1 cellular context compared by ENCODE assay signal in genomic region chr3:49017978-49018706, GRCh38.
TF ChIP-seq lines count a peak whose summit lies in the region.

A gene with protein sequence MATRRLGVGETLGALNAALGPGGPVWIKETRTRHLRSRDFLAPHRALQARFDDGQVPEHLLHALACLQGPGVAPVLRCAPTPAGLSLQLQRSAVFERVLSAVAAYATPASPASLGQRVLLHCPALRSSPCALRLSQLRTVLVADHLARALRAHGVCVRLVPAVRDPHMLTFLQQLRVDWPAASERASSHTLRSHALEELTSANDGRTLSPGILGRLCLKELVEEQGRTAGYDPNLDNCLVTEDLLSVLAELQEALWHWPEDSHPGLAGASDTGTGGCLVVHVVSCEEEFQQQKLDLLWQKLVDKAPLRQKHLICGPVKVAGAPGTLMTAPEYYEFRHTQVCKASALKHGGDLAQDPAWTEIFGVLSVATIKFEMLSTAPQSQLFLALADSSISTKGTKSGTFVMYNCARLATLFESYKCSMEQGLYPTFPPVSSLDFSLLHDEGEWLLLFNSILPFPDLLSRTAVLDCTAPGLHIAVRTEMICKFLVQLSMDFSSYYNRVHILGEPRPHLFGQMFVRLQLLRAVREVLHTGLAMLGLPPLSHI (minus strand): TSS chr3:49018580. CDS start chr3:49018564, 16 bp downstream.

TF ChIP-seq in H1, 55 proteins besides CTCF, POLR2A, EP300 and RAD21 (continued from another document):
- TF ChIP-seq, protein P1, sequence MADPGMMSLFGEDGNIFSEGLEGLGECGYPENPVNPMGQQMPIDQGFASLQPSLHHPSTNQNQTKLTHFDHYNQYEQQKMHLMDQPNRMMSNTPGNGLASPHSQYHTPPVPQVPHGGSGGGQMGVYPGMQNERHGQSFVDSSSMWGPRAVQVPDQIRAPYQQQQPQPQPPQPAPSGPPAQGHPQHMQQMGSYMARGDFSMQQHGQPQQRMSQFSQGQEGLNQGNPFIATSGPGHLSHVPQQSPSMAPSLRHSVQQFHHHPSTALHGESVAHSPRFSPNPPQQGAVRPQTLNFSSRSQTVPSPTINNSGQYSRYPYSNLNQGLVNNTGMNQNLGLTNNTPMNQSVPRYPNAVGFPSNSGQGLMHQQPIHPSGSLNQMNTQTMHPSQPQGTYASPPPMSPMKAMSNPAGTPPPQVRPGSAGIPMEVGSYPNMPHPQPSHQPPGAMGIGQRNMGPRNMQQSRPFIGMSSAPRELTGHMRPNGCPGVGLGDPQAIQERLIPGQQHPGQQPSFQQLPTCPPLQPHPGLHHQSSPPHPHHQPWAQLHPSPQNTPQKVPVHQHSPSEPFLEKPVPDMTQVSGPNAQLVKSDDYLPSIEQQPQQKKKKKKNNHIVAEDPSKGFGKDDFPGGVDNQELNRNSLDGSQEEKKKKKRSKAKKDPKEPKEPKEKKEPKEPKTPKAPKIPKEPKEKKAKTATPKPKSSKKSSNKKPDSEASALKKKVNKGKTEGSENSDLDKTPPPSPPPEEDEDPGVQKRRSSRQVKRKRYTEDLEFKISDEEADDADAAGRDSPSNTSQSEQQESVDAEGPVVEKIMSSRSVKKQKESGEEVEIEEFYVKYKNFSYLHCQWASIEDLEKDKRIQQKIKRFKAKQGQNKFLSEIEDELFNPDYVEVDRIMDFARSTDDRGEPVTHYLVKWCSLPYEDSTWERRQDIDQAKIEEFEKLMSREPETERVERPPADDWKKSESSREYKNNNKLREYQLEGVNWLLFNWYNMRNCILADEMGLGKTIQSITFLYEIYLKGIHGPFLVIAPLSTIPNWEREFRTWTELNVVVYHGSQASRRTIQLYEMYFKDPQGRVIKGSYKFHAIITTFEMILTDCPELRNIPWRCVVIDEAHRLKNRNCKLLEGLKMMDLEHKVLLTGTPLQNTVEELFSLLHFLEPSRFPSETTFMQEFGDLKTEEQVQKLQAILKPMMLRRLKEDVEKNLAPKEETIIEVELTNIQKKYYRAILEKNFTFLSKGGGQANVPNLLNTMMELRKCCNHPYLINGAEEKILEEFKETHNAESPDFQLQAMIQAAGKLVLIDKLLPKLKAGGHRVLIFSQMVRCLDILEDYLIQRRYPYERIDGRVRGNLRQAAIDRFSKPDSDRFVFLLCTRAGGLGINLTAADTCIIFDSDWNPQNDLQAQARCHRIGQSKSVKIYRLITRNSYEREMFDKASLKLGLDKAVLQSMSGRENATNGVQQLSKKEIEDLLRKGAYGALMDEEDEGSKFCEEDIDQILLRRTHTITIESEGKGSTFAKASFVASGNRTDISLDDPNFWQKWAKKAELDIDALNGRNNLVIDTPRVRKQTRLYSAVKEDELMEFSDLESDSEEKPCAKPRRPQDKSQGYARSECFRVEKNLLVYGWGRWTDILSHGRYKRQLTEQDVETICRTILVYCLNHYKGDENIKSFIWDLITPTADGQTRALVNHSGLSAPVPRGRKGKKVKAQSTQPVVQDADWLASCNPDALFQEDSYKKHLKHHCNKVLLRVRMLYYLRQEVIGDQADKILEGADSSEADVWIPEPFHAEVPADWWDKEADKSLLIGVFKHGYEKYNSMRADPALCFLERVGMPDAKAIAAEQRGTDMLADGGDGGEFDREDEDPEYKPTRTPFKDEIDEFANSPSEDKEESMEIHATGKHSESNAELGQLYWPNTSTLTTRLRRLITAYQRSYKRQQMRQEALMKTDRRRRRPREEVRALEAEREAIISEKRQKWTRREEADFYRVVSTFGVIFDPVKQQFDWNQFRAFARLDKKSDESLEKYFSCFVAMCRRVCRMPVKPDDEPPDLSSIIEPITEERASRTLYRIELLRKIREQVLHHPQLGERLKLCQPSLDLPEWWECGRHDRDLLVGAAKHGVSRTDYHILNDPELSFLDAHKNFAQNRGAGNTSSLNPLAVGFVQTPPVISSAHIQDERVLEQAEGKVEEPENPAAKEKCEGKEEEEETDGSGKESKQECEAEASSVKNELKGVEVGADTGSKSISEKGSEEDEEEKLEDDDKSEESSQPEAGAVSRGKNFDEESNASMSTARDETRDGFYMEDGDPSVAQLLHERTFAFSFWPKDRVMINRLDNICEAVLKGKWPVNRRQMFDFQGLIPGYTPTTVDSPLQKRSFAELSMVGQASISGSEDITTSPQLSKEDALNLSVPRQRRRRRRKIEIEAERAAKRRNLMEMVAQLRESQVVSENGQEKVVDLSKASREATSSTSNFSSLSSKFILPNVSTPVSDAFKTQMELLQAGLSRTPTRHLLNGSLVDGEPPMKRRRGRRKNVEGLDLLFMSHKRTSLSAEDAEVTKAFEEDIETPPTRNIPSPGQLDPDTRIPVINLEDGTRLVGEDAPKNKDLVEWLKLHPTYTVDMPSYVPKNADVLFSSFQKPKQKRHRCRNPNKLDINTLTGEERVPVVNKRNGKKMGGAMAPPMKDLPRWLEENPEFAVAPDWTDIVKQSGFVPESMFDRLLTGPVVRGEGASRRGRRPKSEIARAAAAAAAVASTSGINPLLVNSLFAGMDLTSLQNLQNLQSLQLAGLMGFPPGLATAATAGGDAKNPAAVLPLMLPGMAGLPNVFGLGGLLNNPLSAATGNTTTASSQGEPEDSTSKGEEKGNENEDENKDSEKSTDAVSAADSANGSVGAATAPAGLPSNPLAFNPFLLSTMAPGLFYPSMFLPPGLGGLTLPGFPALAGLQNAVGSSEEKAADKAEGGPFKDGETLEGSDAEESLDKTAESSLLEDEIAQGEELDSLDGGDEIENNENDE (IDR thresholded peaks at IDR 0.05; ENCODE audit: insufficient replicate concordance, low read length), result no peak
- peak; percentile 20 to 93; a peak in 1 of 4 replicates for TF ChIP-seq HDAC2 (IDR thresholded peaks at IDR 0.05; ENCODE audit: borderline replicate concordance in 1 of 2, low read depth in 2 of 2, low read length in 2 of 2)
- TF ChIP-seq KDM5A (IDR thresholded peaks at IDR 0.05; ENCODE audit: low read length), result peak; percentile 33; the same call in 1 of the 2 replicates
- TF ChIP-seq EZH2 (IDR thresholded peaks at IDR 0.05; ENCODE audit: low read depth, low read length, severe bottlenecking), result no peak
- no peak for TF ChIP-seq SRF (IDR thresholded peaks at IDR 0.05; ENCODE audit: low read depth, low read length)
- TF ChIP-seq USF2 (IDR thresholded peaks at IDR 0.05; ENCODE audit: low read length), result no peak
- peak; percentile 42 for TF ChIP-seq ASH2L (IDR thresholded peaks at IDR 0.05; ENCODE audit: low read length)
- no peak for TF ChIP-seq TAF7 (optimal IDR thresholded peaks at IDR 0.05; ENCODE audit: borderline replicate concordance, low read depth, low read length)
- TF ChIP-seq, protein P2, sequence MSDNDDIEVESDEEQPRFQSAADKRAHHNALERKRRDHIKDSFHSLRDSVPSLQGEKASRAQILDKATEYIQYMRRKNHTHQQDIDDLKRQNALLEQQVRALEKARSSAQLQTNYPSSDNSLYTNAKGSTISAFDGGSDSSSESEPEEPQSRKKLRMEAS (IDR thresholded peaks at IDR 0.05), result peak; percentile 34; the same call in 1 of the 2 replicates
- TF ChIP-seq SAP30 (IDR thresholded peaks at IDR 0.05; ENCODE audit: insufficient read depth, insufficient replicate concordance, low read length), result no peak
- TF ChIP-seq HDAC6 (IDR thresholded peaks at IDR 0.05; ENCODE audit: low read depth, low read length), result no peak
- TF ChIP-seq YY1 (IDR thresholded peaks at IDR 0.05; ENCODE audit: low read depth, low read length), result no peak
- no peak for TF ChIP-seq NANOG (IDR thresholded peaks at IDR 0.05; ENCODE audit: insufficient read depth, low read depth, low read length, poor library complexity, severe bottlenecking)
- TF ChIP-seq TCF12 (IDR thresholded peaks at IDR 0.05; ENCODE audit: low read depth, low read length), result no peak
- TF ChIP-seq MAFK (IDR thresholded peaks at IDR 0.05; ENCODE audit: low read depth, low read length), result no peak
- no peak for TF ChIP-seq RXRA (IDR thresholded peaks at IDR 0.05; ENCODE audit: insufficient read depth, low read depth, low read length)
- TF ChIP-seq CHD1 (IDR thresholded peaks at IDR 0.05; ENCODE audit: low read depth, low read length), result no peak
- TF ChIP-seq JUN (IDR thresholded peaks at IDR 0.05; ENCODE audit: low read depth, low read length), result no peak
- no peak; the same call in 1 of the 2 replicates for TF ChIP-seq RBBP5 (IDR thresholded peaks at IDR 0.05; ENCODE audit: borderline replicate concordance, low read depth, low read length)
- no peak for TF ChIP-seq SP1 (IDR thresholded peaks at IDR 0.05; ENCODE audit: low read depth, low read length)
- no peak for TF ChIP-seq SP4 (IDR thresholded peaks at IDR 0.05; ENCODE audit: low read length)
- TF ChIP-seq ATF2 (IDR thresholded peaks at IDR 0.05; ENCODE audit: low read length), result peak; percentile 65; the same call in 1 of the 2 replicates
- no peak for TF ChIP-seq SIX5 (IDR thresholded peaks at IDR 0.05; ENCODE audit: low read depth, low read length)
- no peak for TF ChIP-seq CEBPB (IDR thresholded peaks at IDR 0.05; ENCODE audit: low read depth, low read length)
- TF ChIP-seq CREB1 (IDR thresholded peaks at IDR 0.05), result peak; percentile 95
- TF ChIP-seq SUZ12 (IDR thresholded peaks at IDR 0.05; ENCODE audit: low read length), result no peak
- no peak for TF ChIP-seq CBX8 (IDR thresholded peaks at IDR 0.05; ENCODE audit: borderline replicate concordance, low read depth, low read length)
- peak; percentile 39; the same call in 1 of the 2 replicates for TF ChIP-seq TAF1 (IDR thresholded peaks at IDR 0.05; ENCODE audit: low read depth, low read length)
- TF ChIP-seq FOSL1 (IDR thresholded peaks at IDR 0.05; ENCODE audit: insufficient read depth, low read depth, low read length), result no peak
- TF ChIP-seq, protein P3, sequence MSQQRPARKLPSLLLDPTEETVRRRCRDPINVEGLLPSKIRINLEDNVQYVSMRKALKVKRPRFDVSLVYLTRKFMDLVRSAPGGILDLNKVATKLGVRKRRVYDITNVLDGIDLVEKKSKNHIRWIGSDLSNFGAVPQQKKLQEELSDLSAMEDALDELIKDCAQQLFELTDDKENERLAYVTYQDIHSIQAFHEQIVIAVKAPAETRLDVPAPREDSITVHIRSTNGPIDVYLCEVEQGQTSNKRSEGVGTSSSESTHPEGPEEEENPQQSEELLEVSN (IDR thresholded peaks at IDR 0.05), result 0 out of 2 replicates have a peak, but pooled peaks have one; percentile 11
- TF ChIP-seq SIRT6 (IDR thresholded peaks at IDR 0.05; ENCODE audit: low read length), result no peak
- TF ChIP-seq SIN3A (conservative IDR thresholded peaks at IDR 0.05 in 1 of 2, IDR thresholded peaks at IDR 0.05 in 1 of 2; ENCODE audit: low read depth in 1 of 2, low read length in 2 of 2), result peak; percentile 61 to 79; a peak in 3 of 4 replicates
- no peak for TF ChIP-seq GTF2F1 (IDR thresholded peaks at IDR 0.05; ENCODE audit: borderline replicate concordance, low read depth, low read length)
- TF ChIP-seq JUND (IDR thresholded peaks at IDR 0.05; ENCODE audit: low read length), result no peak
- TF ChIP-seq NRF1 (IDR thresholded peaks at IDR 0.05; ENCODE audit: low read depth, low read length), result peak; percentile 39
- TF ChIP-seq RFX5 (IDR thresholded peaks at IDR 0.05; ENCODE audit: borderline replicate concordance, low read depth, low read length), result no peak
- no peak for TF ChIP-seq KDM1A (IDR thresholded peaks at IDR 0.05; ENCODE audit: borderline replicate concordance, low read length)
- no peak for TF ChIP-seq CBX5 (IDR thresholded peaks at IDR 0.05; ENCODE audit: low read depth, low read length)
- 0 out of 2 replicates have a peak, but pooled peaks have one; percentile 79 for TF ChIP-seq GABPA (IDR thresholded peaks at IDR 0.05; ENCODE audit: borderline replicate concordance, insufficient read depth, low read length)
